In genomic region chr5:41842777-41843176, GRCh38 we compare ENCODE assay signal across 11 cellular contexts. TPM values are rescaled to one million over a fixed set of nuclear protein-coding genes. Genes with fewer than 3 reads are reported as not detected.
A peak's percentile ranks its signal among the peaks of the same experiment; 100 is the strongest.
DNase-seq lines count a peak whose midpoint lies in the region; ATAC-seq and TF ChIP-seq lines count a peak whose summit lies in the region.
"Had no signal": no experiment of that assay in that cellular context is flagged by ENCODE, and none has a peak within 500 bp of the region (broad histone marks: within the 10 kb centered on the region; RNA-seq: fewer than 3 reads in every experiment).

No MANE protein-coding gene starts in this region.

- no peak overlapping the region for H4K8ac ChIP-seq in mesenchymal stem cell (ENCODE audit: low read length)

- no peak overlapping the region for H3K4me2 ChIP-seq in mesenchymal stem cell (ENCODE audit: low read length, poor library complexity, severe bottlenecking)

- intact Hi-C loops in heart left ventricle (cut with DNase I), result loop anchor here in 8 of 10 donors (2.0 to 10.0 kb wide), 8 partner anchors 88 to 940 kb away; partner anchors contain the start of gene C7 (in 3 of the 8)

- TF ChIP-seq POLR2A in heart left ventricle (IDR thresholded peaks at IDR 0.05), result no peak

- H3K9me3 ChIP-seq in mesenchymal stem cell (ENCODE audit: control insufficient read depth, low read length) (no peaks in the 10 kb centered on the region), heart left ventricle (no peaks in the 10 kb centered on the region)

- no peak overlapping the region for H3K23ac ChIP-seq in mesenchymal stem cell (ENCODE audit: low read length in 2 of 2)

- H3K4me3 ChIP-seq in mesenchymal stem cell (ENCODE audit: insufficient read depth in 1 of 2, low read depth in 1 of 2, low read length in 2 of 2) (no peak overlapping the region), heart left ventricle (no peak overlapping the region)

- no peak overlapping the region for H2AFZ ChIP-seq in mesenchymal stem cell (ENCODE audit: low read depth, low read length)

- H3K18ac ChIP-seq in mesenchymal stem cell (ENCODE audit: low read depth in 1 of 2, low read length in 2 of 2), result no peak overlapping the region

- DNase-seq in NOMO-1 (lab: John Stamatoyannopoulos, UW; ENCODE audit: unreplicated experiment in 2 of 2), result peak; percentile 22 to 48
- no peak for DNase-seq in NOMO-1 treated with dmso at 0.1 percent for 144 hours (lab: John Stamatoyannopoulos, UW; ENCODE audit: unreplicated experiment)
- no peak for DNase-seq in mesenchymal stem cell
- DNase-seq in heart left ventricle, result no peak
- no peak for DNase-seq in foreskin melanocyte
- DNase-seq in ACHN, result no peak
- DNase-seq: activated effector memory CD4-positive, alpha-beta T cell treated with Interleukin-2 at 50 U/mL for 16 hours; cerebellar nuclear complex had no signal

- H3K79me1 ChIP-seq in mesenchymal stem cell (replicated peaks; ENCODE audit: low read length, poor library complexity, severe bottlenecking), result no peaks in the 10 kb centered on the region

- in situ Hi-C loops in ACHN (cut with HindIII; ENCODE audit: low pct_ligation_motif_present, low pct_unique_long_range_greater_than_20kb, low sequenced_read_pairs), result no loop called here

- H2AK5ac ChIP-seq in mesenchymal stem cell (ENCODE audit: low read length, severe bottlenecking), result peak overlapping the region; percentile 17

- no peak overlapping the region for H3K9ac ChIP-seq in mesenchymal stem cell (ENCODE audit: low read length)

- ATAC-seq in GM21723 (IDR thresholded peaks at IDR 0.05; ENCODE audit: unreplicated experiment) (peak; percentile 87), HG03135 (IDR thresholded peaks at IDR 0.05; ENCODE audit: unreplicated experiment) (peak; percentile 83), heart left ventricle (no peak)

- H3K27me3 ChIP-seq in mesenchymal stem cell (ENCODE audit: control insufficient read depth in 1 of 2, insufficient read depth in 1 of 2, low read length in 2 of 2) (no peaks in the 10 kb centered on the region), heart left ventricle (no peaks in the 10 kb centered on the region)

- H3K4me1 ChIP-seq in mesenchymal stem cell (ENCODE audit: control insufficient read depth, insufficient read depth, low read depth, low read length) (peaks cover 6% of the 10 kb centered on the region), heart left ventricle (peaks cover 0 to 20% (median 0%) of the 10 kb centered on the region in 12 donors)

- H4K91ac ChIP-seq in mesenchymal stem cell (ENCODE audit: low read length), result no peak overlapping the region

- no peak overlapping the region for H2BK5ac ChIP-seq in mesenchymal stem cell (ENCODE audit: low read depth, low read length, poor library complexity, severe bottlenecking)

- no peak overlapping the region for H2BK120ac ChIP-seq in mesenchymal stem cell (ENCODE audit: low read depth, low read length)

- TF ChIP-seq CTCF in heart left ventricle (IDR thresholded peaks at IDR 0.05), result no peak

- no peak overlapping the region for H2BK12ac ChIP-seq in mesenchymal stem cell (ENCODE audit: low read length in 2 of 2)

- H3K27ac ChIP-seq in mesenchymal stem cell (ENCODE audit: low read length, poor library complexity, severe bottlenecking) (no peak overlapping the region), heart left ventricle (no peak overlapping the region)
- H3K27ac ChIP-seq: 22Rv1 had no signal

- no peak overlapping the region for H2BK15ac ChIP-seq in mesenchymal stem cell (ENCODE audit: low read depth, poor library complexity, severe bottlenecking)

- no peak overlapping the region for H3K14ac ChIP-seq in mesenchymal stem cell (ENCODE audit: low read length in 2 of 2)

- no peak overlapping the region for H3K4ac ChIP-seq in mesenchymal stem cell (ENCODE audit: low read depth in 1 of 2, low read length in 2 of 2)

- H3K36me3 ChIP-seq in mesenchymal stem cell (ENCODE audit: control insufficient read depth in 1 of 2, insufficient read depth in 2 of 2, low read depth in 1 of 2, low read length in 2 of 2) (peaks cover 4 to 38% of the 10 kb centered on the region in 2 experiments), heart left ventricle (peaks cover 0 to 52% (median 16%) of the 10 kb centered on the region in 9 donors)

RNA-seq across cellular contexts. Expression of gene OXCT1, which starts 27.4 kb away (rescaled TPM):
- 11.0 TPM for polyA plus RNA-seq in mesenchymal stem cell (2013, experiment 1 of 2)
- polyA plus RNA-seq in mesenchymal stem cell (2013, experiment 2 of 2), result 10.8 TPM
- total RNA-seq in heart left ventricle, result 100 to 1,000 TPM in 8 of 9 donors, 10 to 100 TPM in 1; 73.4 to 363 (median 205) TPM
- 100 to 1,000 TPM in 1 of 2 donors, 10 to 100 TPM in 1; 50.7 to 148 TPM for polyA plus RNA-seq in heart left ventricle

Comparison
In these comparisons a context has a peak if more than half of its experiments do, and no peak if none do; other contexts are left out.
1. DNase-seq: peak in NOMO-1 (2 of 2); none in NOMO-1 treated with dmso at 0.1 percent for 144 hours (single experiment), mesenchymal stem cell (single experiment), heart left ventricle (0 of 5), foreskin melanocyte (single experiment) and ACHN (single experiment).
2. ATAC-seq: peak in GM21723 (single experiment) and HG03135 (single experiment); none in heart left ventricle (0 of 4).